ENCODE assay signal across 1 cellular context in genomic region chr2:9092383-9093282, GRCh38.
TF ChIP-seq lines count a peak whose summit lies in the region.

No MANE protein-coding gene starts in this region.

TF ChIP-seq in GM12878, 131 proteins besides CTCF, POLR2A, EP300 and RAD21 (continued from another document and continues in another):
- TF ChIP-seq TCF7 (IDR thresholded peaks at IDR 0.05; ENCODE audit: borderline replicate concordance) (no peak), RB1 (IDR thresholded peaks at IDR 0.05; ENCODE audit: borderline replicate concordance) (no peak), EGR1 (IDR thresholded peaks at IDR 0.05; ENCODE audit: borderline replicate concordance in 1 of 2, low read depth in 2 of 2, low read length in 2 of 2) (no peak), ZBTB4 (CRISPR knock-in tag; IDR thresholded peaks at IDR 0.05) (no peak), ATF7 (IDR thresholded peaks at IDR 0.05; ENCODE audit: low read depth) (peak; percentile 75), YY1 (IDR thresholded peaks at IDR 0.05; ENCODE audit: low read depth, low read length) (no peak), SMARCA5 (IDR thresholded peaks at IDR 0.05) (no peak), PRDM15 (CRISPR knock-in tag; IDR thresholded peaks at IDR 0.05) (no peak), BACH1 (IDR thresholded peaks at IDR 0.05; ENCODE audit: borderline replicate concordance) (peak; percentile 80; the same call in 1 of the 2 replicates), TCF3 (IDR thresholded peaks at IDR 0.05; ENCODE audit: borderline replicate concordance, insufficient read depth, low read depth, low read length) (no peak), KLF5 (IDR thresholded peaks at IDR 0.05; ENCODE audit: partially characterized antibody) (no peak), TBL1XR1 (IDR thresholded peaks at IDR 0.05; ENCODE audit: low read depth, low read length) (peak; percentile 81; the same call in 1 of the 2 replicates), CUX1 (IDR thresholded peaks at IDR 0.05; ENCODE audit: insufficient replicate concordance, low read depth, low read length) (peak; percentile 68), CEBPB (IDR thresholded peaks at IDR 0.05; ENCODE audit: borderline replicate concordance in 1 of 2, low read depth in 2 of 2, low read length in 2 of 2) (no peak), SKIL (IDR thresholded peaks at IDR 0.05; ENCODE audit: low read depth, poor library complexity, severe bottlenecking) (peak; percentile 90), PML (IDR thresholded peaks at IDR 0.05; ENCODE audit: low read length) (no peak), MEF2A (IDR thresholded peaks at IDR 0.05; ENCODE audit: insufficient read depth, low read depth, low read length) (0 out of 2 replicates have a peak, but pooled peaks have one; percentile 9), FOXM1 (IDR thresholded peaks at IDR 0.05; ENCODE audit: low read depth, low read length) (no peak; the same call in 1 of the 2 replicates), BHLHE40 (IDR thresholded peaks at IDR 0.05; ENCODE audit: borderline replicate concordance in 1 of 2, low read depth in 2 of 2, low read length in 1 of 2) (peak; percentile 23 to 25; a peak in 1 of 4 replicates), NFIC (IDR thresholded peaks at IDR 0.05; ENCODE audit: low read depth, low read length) (peak; percentile 72), SIX5 (IDR thresholded peaks at IDR 0.05; ENCODE audit: low read depth, low read length, severe bottlenecking) (no peak), IKZF1 (conservative IDR thresholded peaks at IDR 0.05) (peak; percentile 92), E4F1 (IDR thresholded peaks at IDR 0.05; ENCODE audit: borderline replicate concordance, partially characterized antibody) (no peak), SP1 (IDR thresholded peaks at IDR 0.05; ENCODE audit: low read depth, low read length) (no peak), TARDBP (IDR thresholded peaks at IDR 0.05; ENCODE audit: borderline replicate concordance) (no peak), GABPA (IDR thresholded peaks at IDR 0.05; ENCODE audit: low read depth) (no peak), YBX1 (IDR thresholded peaks at IDR 0.05) (no peak), ZNF384 (IDR thresholded peaks at IDR 0.05; ENCODE audit: borderline replicate concordance, low read depth, low read length) (no peak), ZNF274 (IDR thresholded peaks at IDR 0.05; ENCODE audit: insufficient read depth, insufficient read length) (no peak), IRF4 (IDR thresholded peaks at IDR 0.05; ENCODE audit: low read depth, low read length) (peak; percentile 90), NRF1 (conservative IDR thresholded peaks at IDR 0.05; ENCODE audit: low read depth, low read length) (no peak), EED (IDR thresholded peaks at IDR 0.05; ENCODE audit: low read depth) (0 out of 2 replicates have a peak, but pooled peaks have one; percentile 54), PBX3 (IDR thresholded peaks at IDR 0.05; ENCODE audit: insufficient replicate concordance, low read depth, low read length) (no peak), BRCA1 (IDR thresholded peaks at IDR 0.05; ENCODE audit: low read depth, low read length) (no peak), LARP7 (IDR thresholded peaks at IDR 0.05) (no peak), CHD4 (IDR thresholded peaks at IDR 0.05) (no peak), SPI1 (IDR thresholded peaks at IDR 0.05; ENCODE audit: borderline replicate concordance, insufficient read depth, low read depth, low read length) (peak; percentile 90), MTA2 (IDR thresholded peaks at IDR 0.05; ENCODE audit: low read depth) (peak; percentile 93), ESRRA (IDR thresholded peaks at IDR 0.05; ENCODE audit: low read length) (no peak), KDM1A (IDR thresholded peaks at IDR 0.05; ENCODE audit: borderline replicate concordance) (no peak), JUNB (IDR thresholded peaks at IDR 0.05) (peak; percentile 77), MAX (IDR thresholded peaks at IDR 0.05; ENCODE audit: low read depth, low read length) (no peak), WRNIP1 (IDR thresholded peaks at IDR 0.05; ENCODE audit: borderline replicate concordance, low read depth, low read length) (no peak), ETV6 (conservative IDR thresholded peaks at IDR 0.05 in 1 of 2, IDR thresholded peaks at IDR 0.05 in 1 of 2; ENCODE audit: borderline replicate concordance in 1 of 2, low read depth in 1 of 2) (peak in 1 of 2 experiments; percentile 29; a peak in 1 of 4 replicates), ZNF24 (IDR thresholded peaks at IDR 0.05) (no peak; the same call in 1 of the 2 replicates)
